Comparison of ENCODE assay signal across 18 cellular contexts in genomic region chr6:108452725-108453195, GRCh38.
A peak's percentile ranks its signal among the peaks of the same experiment; 100 is the strongest.
DNase-seq lines count a peak whose midpoint lies in the region; ATAC-seq and TF ChIP-seq lines count a peak whose summit lies in the region.
"Had no signal": no experiment of that assay in that cellular context is flagged by ENCODE, and none has a peak within 500 bp of the region (broad histone marks: within the 10 kb centered on the region; RNA-seq: fewer than 3 reads in every experiment).

No MANE protein-coding gene starts in this region.

- no peak overlapping the region for H3K4me2 ChIP-seq in parathyroid adenoma (ENCODE audit: low read length)

- no peaks in the 10 kb centered on the region for H3K4me1 ChIP-seq in parathyroid adenoma

- TF ChIP-seq CTCF in parathyroid adenoma (IDR thresholded peaks at IDR 0.05) = no peak

- H3K27me3 ChIP-seq in parathyroid adenoma (ENCODE audit: control insufficient read depth, insufficient read depth, low read length) = no peaks in the 10 kb centered on the region

- no peak overlapping the region for H3K4me3 ChIP-seq in parathyroid adenoma (ENCODE audit: low read depth, low read length)
- H3K4me3 ChIP-seq: BLaER1 treated with 17β-estradiol and CSF1 and Interleukin-3, amounts not matched to agents 10 nM and 100 nM; psoas muscle had no signal

- no peak for ATAC-seq in GM19351 (IDR thresholded peaks at IDR 0.05; ENCODE audit: unreplicated experiment)

- H3K27ac ChIP-seq in parathyroid adenoma = peak overlapping the region; percentile 32

- peak; percentile 24 for DNase-seq in GM03348 (ENCODE audit: low spot score)
- DNase-seq in amniotic epithelial cell (ENCODE audit: low read depth) = peak; percentile 91
- DNase-seq in glomerular endothelial cell (ENCODE audit: extremely low read depth, low read depth, low spot score) = peak; percentile 88
- DNase-seq in GDM1 (lab: John Stamatoyannopoulos, UW) = no peak
- DNase-seq in activated CD8-positive, alpha-beta memory T cell treated with anti-CD3 and anti-CD28 coated beads for 24 hours = no peak
- no peak for DNase-seq in COLO668 (lab: John Stamatoyannopoulos, UW; ENCODE audit: unreplicated experiment)
- DNase-seq: activated CD4-positive, alpha-beta T cell treated with anti-CD3 and anti-CD28 coated beads for 4 hours; activated T-cell treated with anti-CD3 and anti-CD28 coated beads, Interleukin-2, amount 50 U/mL, for 24 hours; amygdala; effector CD4-positive, alpha-beta T cell; NCI-H2227 treated with DMSO at 0.1 percent for 48 hours; psoas muscle; stimulated activated CD4-positive, alpha-beta T cell treated with anti-CD3 and anti-CD28 coated beads, Interleukin-4, amount 100 ng/mL, for 4 hours; stimulated activated naive B cell treated with anti-CD40 and anti-IgM and Interleukin-4, amounts not matched to agents 10 μg/mL and 1 μg/mL and 100 μg/mL, for 72 hours; T-helper 2 cell had no signal

- no peak overlapping the region for H2AFZ ChIP-seq in parathyroid adenoma

- H3K9ac ChIP-seq in parathyroid adenoma = no peak overlapping the region
- H3K9ac ChIP-seq: BLaER1 treated with 17β-estradiol and CSF1 and Interleukin-3, amounts not matched to agents 10 nM and 100 nM had no signal

- H3K79me2 ChIP-seq in parathyroid adenoma = peaks cover 2% of the 10 kb centered on the region

- no peaks in the 10 kb centered on the region for H3K9me3 ChIP-seq in parathyroid adenoma (ENCODE audit: control insufficient read depth, low read length)
- H3K9me3 ChIP-seq: psoas muscle had no signal

- H3K36me3 ChIP-seq in parathyroid adenoma (ENCODE audit: control insufficient read depth, insufficient read depth, low read length) = no peaks in the 10 kb centered on the region

Comparison
In these comparisons a context has a peak if more than half of its experiments do, and no peak if none do; other contexts are left out.
1. DNase-seq: peak in GM03348 (single experiment), amniotic epithelial cell (single experiment) and glomerular endothelial cell (single experiment); none in GDM1 (single experiment), activated CD8-positive, alpha-beta memory T cell treated with anti-CD3 and anti-CD28 coated beads for 24 hours (single experiment) and COLO668 (single experiment).